ENCODE assay signal across 8 cellular contexts in genomic region chr14:51651388-51652167, GRCh38. TPM values are rescaled to one million over a fixed set of nuclear protein-coding genes. Genes with fewer than 3 reads are reported as not detected.
DNase-seq lines count a peak whose midpoint lies in the region; ATAC-seq and TF ChIP-seq lines count a peak whose summit lies in the region.

Gene FRMD6, plus strand, starts transcription at chr14:51651910. Its CDS starts 37,927 bp downstream, at chr14:51689837.

- CTCF ChIA-PET in A673 (lab: Charles Lee) = interaction anchor here (0.6 to 2.6 kb wide), 10 partner anchors 13 to 1186 kb away, joined by 3 to 11 read pairs (median 4); no protein-coding TSS in a partner anchor

- no TSS peak for BruUV-seq in A673 (replicated peaks; lab: Mats Ljungman, UMichigan)

- H3K36me3 Mint-ChIP-seq in chondrocyte (ENCODE audit: low read depth) = peaks cover under 1% of the 10 kb centered on the region

- peak; percentile 72 for TF ChIP-seq CTCF in A673 (conservative IDR thresholded peaks at IDR 0.05; ENCODE audit: low read depth, low read length)
- peak; percentile 93 for TF ChIP-seq CTCF in chondrocyte (IDR thresholded peaks at IDR 0.05)

- peak within 1 kb of the TSS; percentile 95 for H3K27ac ChIP-seq in A673 (ENCODE audit: low read depth, low read length, poor library complexity, severe bottlenecking)

- no peaks in the 10 kb centered on the region for H3K27me3 Mint-ChIP-seq in chondrocyte (ENCODE audit: low read depth)

- H3K27ac Mint-ChIP-seq in chondrocyte (ENCODE audit: unreplicated experiment) = peak within 1 kb of the TSS; percentile 93

- H3K27me3 ChIP-seq in A673 (replicated peaks; ENCODE audit: insufficient read depth, low read depth, low read length, poor library complexity) = no peaks in the 10 kb centered on the region

- H3K4me3 Mint-ChIP-seq in chondrocyte (ENCODE audit: unreplicated experiment) = peak within 1 kb of the TSS; percentile 87

- H3K36me3 ChIP-seq in A673 (ENCODE audit: insufficient read depth, low read length, poor library complexity, severe bottlenecking) = no peaks in the 10 kb centered on the region

- peaks cover 55% of the 10 kb centered on the region for H3K4me1 Mint-ChIP-seq in chondrocyte (ENCODE audit: low read depth)

- DNase-seq in A673 (ENCODE audit: low spot score) = peak; percentile 90
- peak; percentile 60 for DNase-seq in NCI-H2196 (lab: John Stamatoyannopoulos, UW; ENCODE audit: unreplicated experiment)
- peak; percentile 66 for DNase-seq in activated CD4-positive, alpha-beta T cell treated with anti-CD3 and anti-CD28 coated beads for 1 hour
- DNase-seq in chondrocyte (ENCODE audit: low spot score) = peak; percentile 97
- peak; percentile 92 for DNase-seq in kidney tubule cell (ENCODE audit: low spot score)
- DNase-seq in stimulated activated CD4-positive, alpha-beta T cell treated with anti-CD3 and anti-CD28 coated beads, Interleukin-1b, Interleukin-23, amount 100 ng/mL, for 1 hour (ENCODE audit: low read depth in 2 of 2) = peak; percentile 50 to 54

- intact Hi-C loops in A673 (cut with micrococcal nuclease; ENCODE audit: unreplicated experiment) = loop anchor here (2.0 to 5.0 kb wide), 2 partner anchors 125 to 369 kb away; no protein-coding TSS in a partner anchor

- peaks cover 31% of the 10 kb centered on the region for H3K4me1 ChIP-seq in A673 (ENCODE audit: insufficient read depth, low read length, poor library complexity, severe bottlenecking)

- no peaks in the 10 kb centered on the region for H3K9me3 Mint-ChIP-seq in chondrocyte (ENCODE audit: low read depth)

- POLR2A ChIA-PET in A673 (lab: Charles Lee; ENCODE audit: low non-redundant PET) = interaction anchor here (0.7 kb wide), 1 partner anchor 892 kb away, joined by 3 read pairs; no protein-coding TSS in a partner anchor

- ATAC-seq in GM18858 (IDR thresholded peaks at IDR 0.05; ENCODE audit: unreplicated experiment) (peak; percentile 55), HG03095 (IDR thresholded peaks at IDR 0.05; ENCODE audit: unreplicated experiment) (peak; percentile 68)

- no peaks in the 10 kb centered on the region for H3K9me3 ChIP-seq in A673 (ENCODE audit: low read depth, low read length, poor library complexity, severe bottlenecking)

- H3K4me3 ChIP-seq in A673 (ENCODE audit: low read depth, low read length, poor library complexity, severe bottlenecking) = peak within 1 kb of the TSS; percentile 95

RNA-seq across cellular contexts. Expression of gene FRMD6, which starts in this region (rescaled TPM):
- total RNA-seq in A673 (2021) (22.0 and 27.6 TPM in 2 replicates), chondrocyte (105 to 135 TPM (median 131 TPM) in 3 replicates)

Comparison
In these comparisons a context has a peak if more than half of its experiments do, and no peak if none do; other contexts are left out.
1. Peak in every context shown above with its lines: DNase-seq, ATAC-seq, H3K4me3 ChIP-seq and H3K27ac ChIP-seq.